In genomic region chr6:122555561-122555960, GRCh38 we compare ENCODE assay signal across 26 cellular contexts. TPM values are rescaled to one million over a fixed set of nuclear protein-coding genes. Genes with fewer than 3 reads are reported as not detected.
"Had no signal": no experiment of that assay in that cellular context is flagged by ENCODE, and none has a peak within 500 bp of the region (broad histone marks: within the 10 kb centered on the region; RNA-seq: fewer than 3 reads in every experiment).

No MANE protein-coding gene starts in this region.

- H3K27ac ChIP-seq: neural progenitor cell, ovary, prostate gland, right lobe of liver, sigmoid colon, stomach, thoracic aorta, thyroid gland, tibial nerve, upper lobe of left lung, vagina had no signal

- H3K4me3 ChIP-seq: neural progenitor cell, ovary, prostate gland, right lobe of liver, sigmoid colon, stomach, thoracic aorta, thyroid gland, tibial nerve, upper lobe of left lung, vagina had no signal

- H3K27me3 ChIP-seq: neural progenitor cell, ovary, right lobe of liver, sigmoid colon, stomach, thyroid gland, tibial nerve, upper lobe of left lung, vagina had no signal

- H3K4me1 ChIP-seq: prostate gland, right lobe of liver, thyroid gland, tibial nerve, upper lobe of left lung, vagina had no signal

- H3K36me3 ChIP-seq: ovary, prostate gland, right lobe of liver, sigmoid colon, stomach, thoracic aorta, thyroid gland, tibial nerve, upper lobe of left lung, vagina had no signal

- DNase-seq: naive thymus-derived CD4-positive, alpha-beta T cell; natural killer cell; occipital lobe; ovary; retina; right cardiac atrium; right lobe of liver; sigmoid colon; small intestine; stimulated activated CD4-positive, alpha-beta T cell treated with anti-CD3 and anti-CD28 coated beads, Interleukin-15, amount 100 ng/mL, for 24 hours; stimulated activated CD4-positive, alpha-beta T cell treated with anti-CD3 and anti-CD28 coated beads, Interleukin-2, amount 100 ng/mL, for 24 hours; stimulated activated CD4-positive, alpha-beta T cell treated with anti-CD3 and anti-CD28 coated beads, Interleukin-2, amount 100 ng/mL, for 48 hours; stimulated activated CD4-positive, alpha-beta T cell treated with anti-CD3 and anti-CD28 coated beads, Interleukin-4, amount 100 ng/mL, for 24 hours; stimulated activated naive B cell treated with anti-CD40 and anti-IgM and Interleukin-4, amounts not matched to agents 10 μg/mL and 1 μg/mL and 100 μg/mL, for 72 hours; stimulated activated naive CD4-positive, alpha-beta T cell treated with Interleukin-2 at 50 U/mL for 16 hours; stomach; thyroid gland; trophoblast cell; upper lobe of left lung had no signal

- H3K9me3 ChIP-seq: ovary, prostate gland, right lobe of liver, sigmoid colon, stomach, thoracic aorta, thyroid gland, upper lobe of left lung, vagina had no signal

- ATAC-seq: naive thymus-derived CD4-positive, alpha-beta T cell; natural killer cell; right cardiac atrium; right lobe of liver; stimulated activated effector memory CD8-positive, alpha-beta T cell treated with anti-CD3 and anti-CD28 coated beads, Interleukin-12 subunit alpha, Interleukin-12 subunit beta, amount 100 ng/mL, for 72 hours; stimulated activated naive B cell treated with anti-CD40 and anti-IgM and Interleukin-4, amounts not matched to agents 10 μg/mL and 1 μg/mL and 100 μg/mL, for 72 hours had no signal

RNA-seq across cellular contexts. Expression of gene PKIB, which starts 54.6 kb away (rescaled TPM):
- total RNA-seq: skeletal muscle tissue had no signal
